Comparison of ENCODE assay signal across 8 cellular contexts in the genomic region with DNA sequence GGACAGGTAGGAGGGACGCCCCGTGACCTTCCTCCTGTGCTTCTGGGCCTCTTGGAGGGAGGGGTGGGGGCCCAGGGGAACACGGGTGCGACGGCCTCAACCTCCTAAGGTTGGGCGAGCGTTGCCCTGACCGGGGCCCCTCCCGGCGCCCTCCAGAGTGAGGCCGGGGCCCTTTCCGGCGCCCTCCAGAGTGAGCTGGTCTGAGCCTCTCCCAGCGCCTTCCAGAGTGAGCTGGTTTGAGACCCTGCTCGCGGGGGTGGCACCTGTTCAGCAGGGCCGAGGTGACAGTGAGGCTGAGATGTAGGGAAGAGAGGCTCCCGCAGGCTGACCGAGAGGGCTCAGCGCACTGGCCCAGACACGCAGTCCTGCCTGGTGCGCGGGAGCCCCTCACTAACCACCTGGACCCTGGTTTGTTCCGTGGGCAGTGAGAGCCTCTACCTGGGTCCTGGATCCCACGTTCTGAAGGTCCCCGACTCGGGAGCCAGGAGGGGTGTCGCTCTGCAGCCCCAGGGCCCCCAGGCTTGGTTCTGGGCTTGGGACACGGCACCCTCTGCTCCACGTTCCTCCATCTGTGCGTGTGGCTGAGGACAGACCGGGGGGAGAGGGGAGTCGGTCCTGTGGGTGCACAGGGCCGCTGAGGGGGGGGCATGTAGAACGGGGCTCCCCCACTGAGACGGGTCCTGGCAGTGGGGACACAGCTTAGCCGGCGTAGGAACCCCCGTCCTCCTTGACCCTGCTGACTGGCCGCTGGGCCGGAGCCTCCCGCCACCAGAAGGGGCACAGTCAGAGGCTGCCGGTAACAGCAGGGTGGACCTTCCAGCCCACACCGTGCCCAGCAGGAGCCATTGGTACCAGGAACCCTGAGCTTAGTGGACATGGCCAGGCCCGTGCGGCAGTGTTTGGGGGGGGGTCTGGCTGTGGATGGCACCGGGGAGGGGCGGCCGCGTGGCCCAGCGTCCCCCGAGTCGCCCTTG. TPM values are rescaled to one million over a fixed set of nuclear protein-coding genes. Genes with fewer than 3 reads are reported as not detected.
DNase-seq lines count a peak whose midpoint lies in the region; ATAC-seq and TF ChIP-seq lines count a peak whose summit lies in the region.

No MANE protein-coding gene starts in this region.

- no peak for TF ChIP-seq POLR2A in gastroesophageal sphincter (IDR thresholded peaks at IDR 0.05)

- H3K9me3 Mint-ChIP-seq in CD8-positive, alpha-beta memory T cell = no peaks in the 10 kb centered on the region
- H3K9me3 Mint-ChIP-seq in progenitor cell of endocrine pancreas (ENCODE audit: low read depth) = no peaks in the 10 kb centered on the region

- POLR2A ChIA-PET in CD8-positive, alpha-beta memory T cell (lab: Charles Lee) = no interaction called here

- no peak for DNase-seq in CD8-positive, alpha-beta memory T cell
- DNase-seq in SK-N-MC (ENCODE audit: low read depth, low spot score) = no peak
- no peak for DNase-seq in progenitor cell of endocrine pancreas (ENCODE audit: low spot score, unreplicated experiment)
- no peak for DNase-seq in Ammon's horn (ENCODE audit: low spot score)
- no peak for DNase-seq in amygdala (lab: John Stamatoyannopoulos, UW)
- DNase-seq in stimulated activated CD4-positive, alpha-beta T cell treated with anti-CD3 and anti-CD28 coated beads, Interleukin-4, amount 100 ng/mL, for 4 hours = no peak
- DNase-seq in stimulated activated CD4-positive, alpha-beta T cell treated with anti-CD3 and anti-CD28 coated beads, Interleukin-4, amount 100 ng/mL, for 1 hour = no peak

- TF ChIP-seq CTCF in gastroesophageal sphincter (IDR thresholded peaks at IDR 0.05) (no peak), progenitor cell of endocrine pancreas (IDR thresholded peaks at IDR 0.05; ENCODE audit: unreplicated experiment) (no peak)

- peaks cover 11% of the 10 kb centered on the region for H3K4me1 ChIP-seq in CD8-positive, alpha-beta memory T cell (ENCODE audit: insufficient read depth, low read length)
- peaks cover 0 to 73% (median 41%) of the 10 kb centered on the region in 3 donors for H3K4me1 ChIP-seq in gastroesophageal sphincter

- no peak overlapping the region for H3K4me3 ChIP-seq in CD8-positive, alpha-beta memory T cell (ENCODE audit: low read length)
- peak overlapping the region; percentile 87 for H3K4me3 ChIP-seq in SK-N-MC
- H3K4me3 ChIP-seq in gastroesophageal sphincter = peak overlapping the region; percentile 72 to 83

- H3K4me3 Mint-ChIP-seq in CD8-positive, alpha-beta memory T cell = peak overlapping the region in 5 of 7 donors; percentile 23 to 66 (median 55)
- H3K4me3 Mint-ChIP-seq in progenitor cell of endocrine pancreas (ENCODE audit: low read depth) = peak overlapping the region; percentile 72

- H3K27me3 Mint-ChIP-seq in CD8-positive, alpha-beta memory T cell = peaks cover 3% of the 10 kb centered on the region in 2 donors
- peaks cover 14% of the 10 kb centered on the region for H3K27me3 Mint-ChIP-seq in progenitor cell of endocrine pancreas

- H3K27ac Mint-ChIP-seq in CD8-positive, alpha-beta memory T cell = no peak overlapping the region
- H3K27ac Mint-ChIP-seq in progenitor cell of endocrine pancreas = no peak overlapping the region

- CTCF ChIA-PET in CD8-positive, alpha-beta memory T cell (lab: Charles Lee) = no interaction called here

- peaks cover 0 to 4% (median 3%) of the 10 kb centered on the region in 3 donors for H3K36me3 Mint-ChIP-seq in CD8-positive, alpha-beta memory T cell
- peaks cover 12% of the 10 kb centered on the region for H3K36me3 Mint-ChIP-seq in progenitor cell of endocrine pancreas (ENCODE audit: insufficient read depth)

- WGBS in gastroesophageal sphincter (ENCODE audit: low coverage in 1 of 2), 2 donors = no CpG with 5 or more reads among the region's 53 CpGs

- no peaks in the 10 kb centered on the region for H3K36me3 ChIP-seq in CD8-positive, alpha-beta memory T cell (ENCODE audit: insufficient read depth, low read length)
- no peaks in the 10 kb centered on the region for H3K36me3 ChIP-seq in SK-N-MC (ENCODE audit: insufficient read depth, low read length)
- peaks cover 0 to 39% of the 10 kb centered on the region in 2 donors for H3K36me3 ChIP-seq in gastroesophageal sphincter

- H3K27me3 ChIP-seq in CD8-positive, alpha-beta memory T cell (ENCODE audit: insufficient read depth, low read length, poor library complexity, severe bottlenecking) = peaks cover 3% of the 10 kb centered on the region
- no peaks in the 10 kb centered on the region for H3K27me3 ChIP-seq in gastroesophageal sphincter

- H3K27ac ChIP-seq in CD8-positive, alpha-beta memory T cell (ENCODE audit: low read depth, low read length) = no peak overlapping the region
- H3K27ac ChIP-seq in SK-N-MC (no peak overlapping the region), gastroesophageal sphincter (peak overlapping the region; percentile 73 to 99 (median 95))

- peaks cover 1 to 10% (median 9%) of the 10 kb centered on the region in 3 donors for H3K4me1 Mint-ChIP-seq in CD8-positive, alpha-beta memory T cell
- peaks cover 2% of the 10 kb centered on the region for H3K4me1 Mint-ChIP-seq in progenitor cell of endocrine pancreas (ENCODE audit: low read depth)

- no peak for TF ChIP-seq EP300 in gastroesophageal sphincter (IDR thresholded peaks at IDR 0.05)

- H3K9ac ChIP-seq in SK-N-MC (ENCODE audit: insufficient read length) = no peak overlapping the region

- no peaks in the 10 kb centered on the region for H3K9me3 ChIP-seq in CD8-positive, alpha-beta memory T cell (ENCODE audit: low read length)
- H3K9me3 ChIP-seq in SK-N-MC (ENCODE audit: low read depth, low read length) = no peaks in the 10 kb centered on the region
- no peaks in the 10 kb centered on the region for H3K9me3 ChIP-seq in gastroesophageal sphincter

- ATAC-seq in gastroesophageal sphincter = no peak

RNA-seq across cellular contexts. Expression of a gene that starts 1.5 kb away (rescaled TPM):
- total RNA-seq in CD8-positive, alpha-beta memory T cell = 10 to 100 TPM; 12.1 to 13.1 TPM
- 1.6 TPM for polyA plus RNA-seq in CD8-positive, alpha-beta memory T cell
- total RNA-seq in gastroesophageal sphincter = 1,000 to 10,000 TPM in 2 of 4 donors, 100 to 1,000 TPM in 2; 477 to 1,231 (median 878) TPM
- 135 and 137 TPM in 2 replicates for total RNA-seq in progenitor cell of endocrine pancreas

Comparison
In these comparisons a context has a peak if more than half of its experiments do, and no peak if none do; other contexts are left out.
1. H3K27ac ChIP-seq: peak in gastroesophageal sphincter (4 of 4); none in CD8-positive, alpha-beta memory T cell (single experiment) and SK-N-MC (single experiment).